1 cellular context compared by ENCODE assay signal in the genomic region with DNA sequence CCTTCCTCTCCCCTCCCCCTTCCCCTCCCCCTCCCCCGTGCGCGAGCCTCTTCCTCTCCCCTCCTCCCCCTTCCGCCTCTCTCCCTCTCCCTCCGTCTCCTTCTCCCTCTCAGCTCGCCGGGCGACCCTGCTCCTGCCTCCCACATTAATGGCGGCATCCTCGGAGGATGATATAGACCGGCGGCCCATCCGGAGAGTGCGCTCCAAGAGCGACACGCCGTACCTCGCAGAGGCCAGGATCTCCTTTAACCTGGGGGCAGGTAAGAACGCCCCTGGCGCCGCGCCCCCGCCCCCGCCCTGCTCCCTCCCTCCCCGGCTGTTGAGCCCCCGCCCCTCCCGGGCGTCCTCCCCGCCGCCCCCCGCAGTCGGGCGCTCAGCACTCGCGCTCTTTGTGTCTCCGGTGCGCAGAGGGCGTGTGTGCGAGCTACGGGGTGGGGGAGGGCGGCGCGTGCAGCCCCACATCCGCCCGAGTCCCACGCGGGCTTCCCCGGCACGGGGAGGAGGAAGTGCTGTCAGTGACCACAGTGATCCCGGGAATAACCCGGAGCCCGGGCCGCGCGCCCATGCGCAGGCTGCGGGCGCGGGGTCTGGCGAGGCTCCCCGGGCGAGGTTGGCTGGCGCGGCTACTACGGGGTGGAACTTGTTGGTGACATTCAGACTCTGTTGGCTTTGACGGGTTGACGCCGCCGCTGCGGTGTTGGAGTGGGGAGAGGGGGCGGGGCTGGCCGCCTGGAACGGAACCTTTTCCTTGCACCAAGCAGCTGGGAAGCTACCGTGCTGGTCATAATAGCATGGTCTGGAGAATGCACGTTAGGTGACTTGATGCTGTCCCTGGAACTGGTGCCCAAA.
TF ChIP-seq lines count a peak whose summit lies in the region.

No MANE protein-coding gene starts in this region.

TF ChIP-seq in HepG2, 621 proteins besides CTCF, POLR2A, EP300 and RAD21:
- TF ChIP-seq AKAP8 (CRISPR knock-in tag; IDR thresholded peaks at IDR 0.05) (no peak), ZNF256 (CRISPR knock-in tag; conservative IDR thresholded peaks at IDR 0.05) (no peak), ATM (IDR thresholded peaks at IDR 0.05; ENCODE audit: borderline replicate concordance) (no peak), ZNF816 (CRISPR knock-in tag; IDR thresholded peaks at IDR 0.05; ENCODE audit: borderline replicate concordance) (no peak), KMT2A (CRISPR knock-in tag; IDR thresholded peaks at IDR 0.05) (no peak)
- TF ChIP-seq, protein P1, sequence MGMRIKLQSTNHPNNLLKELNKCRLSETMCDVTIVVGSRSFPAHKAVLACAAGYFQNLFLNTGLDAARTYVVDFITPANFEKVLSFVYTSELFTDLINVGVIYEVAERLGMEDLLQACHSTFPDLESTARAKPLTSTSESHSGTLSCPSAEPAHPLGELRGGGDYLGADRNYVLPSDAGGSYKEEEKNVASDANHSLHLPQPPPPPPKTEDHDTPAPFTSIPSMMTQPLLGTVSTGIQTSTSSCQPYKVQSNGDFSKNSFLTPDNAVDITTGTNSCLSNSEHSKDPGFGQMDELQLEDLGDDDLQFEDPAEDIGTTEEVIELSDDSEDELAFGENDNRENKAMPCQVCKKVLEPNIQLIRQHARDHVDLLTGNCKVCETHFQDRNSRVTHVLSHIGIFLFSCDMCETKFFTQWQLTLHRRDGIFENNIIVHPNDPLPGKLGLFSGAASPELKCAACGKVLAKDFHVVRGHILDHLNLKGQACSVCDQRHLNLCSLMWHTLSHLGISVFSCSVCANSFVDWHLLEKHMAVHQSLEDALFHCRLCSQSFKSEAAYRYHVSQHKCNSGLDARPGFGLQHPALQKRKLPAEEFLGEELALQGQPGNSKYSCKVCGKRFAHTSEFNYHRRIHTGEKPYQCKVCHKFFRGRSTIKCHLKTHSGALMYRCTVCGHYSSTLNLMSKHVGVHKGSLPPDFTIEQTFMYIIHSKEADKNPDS (CRISPR knock-in tag; IDR thresholded peaks at IDR 0.05): no peak
